In the genomic region with DNA sequence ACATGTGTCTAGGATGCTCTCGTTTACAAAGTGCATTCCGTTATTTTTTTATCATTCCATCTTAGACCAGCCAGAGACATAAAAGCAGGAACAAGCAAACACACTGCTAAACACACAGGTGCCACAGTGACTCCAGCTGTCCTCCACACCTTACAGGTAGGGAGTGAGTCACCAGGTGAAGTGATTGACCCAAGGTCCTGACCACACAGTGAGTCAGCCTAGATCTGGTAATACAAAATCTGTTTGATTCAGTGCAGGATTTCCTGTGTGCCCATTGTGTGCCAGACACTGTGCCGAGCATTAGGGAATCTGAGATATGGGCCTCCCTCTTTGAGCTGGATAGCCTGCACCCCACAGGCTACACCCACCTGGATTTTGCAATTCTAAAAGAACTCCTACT, we compare ENCODE assay signal across 1 cellular context.
TF ChIP-seq lines count a peak whose summit lies in the region.

No MANE protein-coding gene starts in this region.

TF ChIP-seq in HCT116, 20 proteins besides CTCF, POLR2A, EP300 and RAD21 (continued from another document):
- TF ChIP-seq, protein P1, sequence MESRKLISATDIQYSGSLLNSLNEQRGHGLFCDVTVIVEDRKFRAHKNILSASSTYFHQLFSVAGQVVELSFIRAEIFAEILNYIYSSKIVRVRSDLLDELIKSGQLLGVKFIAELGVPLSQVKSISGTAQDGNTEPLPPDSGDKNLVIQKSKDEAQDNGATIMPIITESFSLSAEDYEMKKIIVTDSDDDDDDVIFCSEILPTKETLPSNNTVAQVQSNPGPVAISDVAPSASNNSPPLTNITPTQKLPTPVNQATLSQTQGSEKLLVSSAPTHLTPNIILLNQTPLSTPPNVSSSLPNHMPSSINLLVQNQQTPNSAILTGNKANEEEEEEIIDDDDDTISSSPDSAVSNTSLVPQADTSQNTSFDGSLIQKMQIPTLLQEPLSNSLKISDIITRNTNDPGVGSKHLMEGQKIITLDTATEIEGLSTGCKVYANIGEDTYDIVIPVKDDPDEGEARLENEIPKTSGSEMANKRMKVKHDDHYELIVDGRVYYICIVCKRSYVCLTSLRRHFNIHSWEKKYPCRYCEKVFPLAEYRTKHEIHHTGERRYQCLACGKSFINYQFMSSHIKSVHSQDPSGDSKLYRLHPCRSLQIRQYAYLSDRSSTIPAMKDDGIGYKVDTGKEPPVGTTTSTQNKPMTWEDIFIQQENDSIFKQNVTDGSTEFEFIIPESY (IDR thresholded peaks at IDR 0.05; ENCODE audit: extremely low read depth, insufficient replicate concordance, low read length): no peak
- TF ChIP-seq ELF1 (IDR thresholded peaks at IDR 0.05; ENCODE audit: borderline replicate concordance, low read depth) (no peak; the same call in 1 of the 2 replicates), YY1 (IDR thresholded peaks at IDR 0.05; ENCODE audit: extremely low read depth, insufficient replicate concordance, low read depth, low read length) (no peak)
